Comparison of ENCODE assay signal across 20 cellular contexts in genomic region chr7:96329189-96329588, GRCh38.
"Had no signal": no experiment of that assay in that cellular context is flagged by ENCODE, and none has a peak within 500 bp of the region (broad histone marks: within the 10 kb centered on the region; RNA-seq: fewer than 3 reads in every experiment).

No MANE protein-coding gene starts in this region.

- H3K4me2 ChIP-seq: neural progenitor cell, smooth muscle cell had no signal

- H3K9me3 ChIP-seq: adrenal gland, esophagus squamous epithelium, right lobe of liver, tibial nerve had no signal

- H3K27ac Mint-ChIP-seq: activated B cell treated with CpG ODN at 0.5 μM for 24 hours; activated CD8-positive, alpha-beta T cell treated with anti-CD3 and anti-CD28 coated beads for 36 hours; neural progenitor cell had no signal

- H3K36me3 Mint-ChIP-seq: neural progenitor cell had no signal

- H3K4me1 ChIP-seq: tibial nerve had no signal

- ATAC-seq: activated CD8-positive, alpha-beta T cell treated with anti-CD3 and anti-CD28 coated beads for 36 hours; activated T-cell treated with anti-CD3 and anti-CD28 coated beads, Interleukin-2, amount 50 U/mL, for 4 hours; left lobe of liver; right lobe of liver had no signal

- H3K36me3 ChIP-seq: adrenal gland, esophagus squamous epithelium, neural progenitor cell, right lobe of liver, tibial nerve had no signal

- H3K27me3 ChIP-seq: adrenal gland, esophagus squamous epithelium, neural progenitor cell, right lobe of liver, tibial nerve had no signal

- H3K27ac ChIP-seq: adrenal gland, coronary artery, esophagus squamous epithelium, neural progenitor cell, right lobe of liver, tibial nerve had no signal

- DNase-seq: activated B cell treated with CpG ODN at 0.5 μM for 24 hours; activated CD4-positive, alpha-beta T cell treated with anti-CD3 and anti-CD28 coated beads for 48 hours; activated CD8-positive, alpha-beta T cell treated with anti-CD3 and anti-CD28 coated beads for 36 hours; activated effector memory CD4-positive, alpha-beta T cell treated with Interleukin-2 at 50 U/mL for 16 hours; activated naive CD4-positive, alpha-beta T cell treated with anti-CD3 and anti-CD28 coated beads, Interleukin-2, amount 50 U/mL, for 16 hours; activated T-cell treated with anti-CD3 and anti-CD28 coated beads, Interleukin-2, amount 50 U/mL, for 4 hours; adrenal gland; caudate nucleus; esophagus squamous epithelium; hippocampal formation; naive B cell; right lobe of liver; stimulated activated CD4-positive, alpha-beta T cell treated with anti-CD3 and anti-CD28 coated beads, Interleukin-4, amount 100 ng/mL, for 4 hours; stimulated activated CD8-positive, alpha-beta memory T cell treated with anti-CD3 and anti-CD28 coated beads, Interleukin-4, amount 100 ng/mL, for 48 hours; stimulated activated naive CD4-positive, alpha-beta T cell treated with Interleukin-2 at 50 U/mL for 16 hours had no signal

- H3K4me3 ChIP-seq: adrenal gland, coronary artery, esophagus squamous epithelium, neural progenitor cell, right lobe of liver, smooth muscle cell, tibial nerve had no signal

- H3K4me3 Mint-ChIP-seq: activated B cell treated with CpG ODN at 0.5 μM for 24 hours; activated CD8-positive, alpha-beta T cell treated with anti-CD3 and anti-CD28 coated beads for 36 hours; activated T-cell treated with anti-CD3 and anti-CD28 coated beads, Interleukin-2, amount 50 U/mL, for 4 hours; naive B cell; neural progenitor cell had no signal

- H3K9me3 Mint-ChIP-seq: activated CD8-positive, alpha-beta T cell treated with anti-CD3 and anti-CD28 coated beads for 36 hours; activated T-cell treated with anti-CD3 and anti-CD28 coated beads, Interleukin-2, amount 50 U/mL, for 4 hours had no signal

- H3K9ac ChIP-seq: neural progenitor cell had no signal
